In the genomic region with DNA sequence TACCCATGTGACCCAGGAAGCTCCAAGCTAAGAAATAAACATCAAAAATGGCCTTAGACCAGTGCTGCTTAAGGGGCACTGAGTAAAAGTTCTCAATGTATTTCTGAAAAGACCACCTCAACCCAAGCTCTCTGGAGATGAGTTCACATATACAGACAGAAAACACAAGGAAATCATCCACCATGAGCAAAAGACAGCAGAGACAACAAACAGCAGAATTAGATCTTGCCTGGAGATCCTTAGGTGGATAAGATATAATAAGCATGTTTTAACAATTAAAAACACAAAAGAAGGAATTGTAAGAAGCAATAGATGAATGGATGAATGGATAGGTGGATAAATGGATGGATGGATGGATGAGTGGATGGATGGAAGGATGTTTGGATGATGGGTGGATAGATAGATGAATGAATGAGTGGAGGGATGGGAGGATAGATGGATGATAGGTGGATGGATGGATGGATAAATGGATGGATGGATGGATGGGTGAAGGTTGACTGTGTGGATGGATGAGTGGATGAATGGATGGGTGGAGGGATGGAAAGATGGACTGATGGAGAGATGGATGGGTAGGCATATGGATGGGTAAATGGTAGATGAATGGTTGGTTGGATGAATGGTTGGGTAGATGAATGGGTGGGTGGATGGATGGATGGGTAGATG, we compare ENCODE assay signal across 3 cellular contexts.
TF ChIP-seq lines count a peak whose summit lies in the region.

No MANE protein-coding gene starts in this region.

TF ChIP-seq in HEK293, 187 proteins besides CTCF, POLR2A, EP300 and RAD21 (continues in another document):
- no peak for TF ChIP-seq ZNF132 (tag by site-specific recombination; IDR thresholded peaks at IDR 0.05; ENCODE audit: borderline replicate concordance)
- TF ChIP-seq, protein P1, sequence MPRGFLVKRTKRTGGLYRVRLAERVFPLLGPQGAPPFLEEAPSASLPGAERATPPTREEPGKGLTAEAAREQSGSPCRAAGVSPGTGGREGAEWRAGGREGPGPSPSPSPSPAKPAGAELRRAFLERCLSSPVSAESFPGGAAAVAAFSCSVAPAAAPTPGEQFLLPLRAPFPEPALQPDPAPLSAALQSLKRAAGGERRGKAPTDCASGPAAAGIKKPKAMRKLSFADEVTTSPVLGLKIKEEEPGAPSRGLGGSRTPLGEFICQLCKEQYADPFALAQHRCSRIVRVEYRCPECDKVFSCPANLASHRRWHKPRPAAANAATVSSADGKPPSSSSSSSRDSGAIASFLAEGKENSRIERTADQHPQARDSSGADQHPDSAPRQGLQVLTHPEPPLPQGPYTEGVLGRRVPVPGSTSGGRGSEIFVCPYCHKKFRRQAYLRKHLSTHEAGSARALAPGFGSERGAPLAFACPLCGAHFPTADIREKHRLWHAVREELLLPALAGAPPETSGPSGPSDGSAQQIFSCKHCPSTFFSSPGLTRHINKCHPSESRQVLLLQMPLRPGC (tag by site-specific recombination; IDR thresholded peaks at IDR 0.05), result no peak
- TF ChIP-seq, protein P2, sequence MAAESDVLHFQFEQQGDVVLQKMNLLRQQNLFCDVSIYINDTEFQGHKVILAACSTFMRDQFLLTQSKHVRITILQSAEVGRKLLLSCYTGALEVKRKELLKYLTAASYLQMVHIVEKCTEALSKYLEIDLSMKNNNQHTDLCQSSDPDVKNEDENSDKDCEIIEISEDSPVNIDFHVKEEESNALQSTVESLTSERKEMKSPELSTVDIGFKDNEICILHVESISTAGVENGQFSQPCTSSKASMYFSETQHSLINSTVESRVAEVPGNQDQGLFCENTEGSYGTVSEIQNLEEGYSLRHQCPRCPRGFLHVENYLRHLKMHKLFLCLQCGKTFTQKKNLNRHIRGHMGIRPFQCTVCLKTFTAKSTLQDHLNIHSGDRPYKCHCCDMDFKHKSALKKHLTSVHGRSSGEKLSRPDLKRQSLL (tag by site-specific recombination; IDR thresholded peaks at IDR 0.05), result no peak
- TF ChIP-seq SETDB1 (IDR thresholded peaks at IDR 0.05; ENCODE audit: insufficient read length, low read length), result peak; percentile 37
- TF ChIP-seq ZBTB7A (tag by site-specific recombination; IDR thresholded peaks at IDR 0.05; ENCODE audit: low read depth), result no peak
- no peak for TF ChIP-seq SP3 (tag by site-specific recombination; IDR thresholded peaks at IDR 0.05)
- TF ChIP-seq ZNF169 (tag by site-specific recombination; IDR thresholded peaks at IDR 0.05), result no peak; the same call in 1 of the 2 replicates
- TF ChIP-seq ZNF302 (tag by site-specific recombination; IDR thresholded peaks at IDR 0.05; ENCODE audit: low read depth), result no peak
- TF ChIP-seq SP7 (tag by site-specific recombination; IDR thresholded peaks at IDR 0.05), result no peak
- TF ChIP-seq, protein P3, sequence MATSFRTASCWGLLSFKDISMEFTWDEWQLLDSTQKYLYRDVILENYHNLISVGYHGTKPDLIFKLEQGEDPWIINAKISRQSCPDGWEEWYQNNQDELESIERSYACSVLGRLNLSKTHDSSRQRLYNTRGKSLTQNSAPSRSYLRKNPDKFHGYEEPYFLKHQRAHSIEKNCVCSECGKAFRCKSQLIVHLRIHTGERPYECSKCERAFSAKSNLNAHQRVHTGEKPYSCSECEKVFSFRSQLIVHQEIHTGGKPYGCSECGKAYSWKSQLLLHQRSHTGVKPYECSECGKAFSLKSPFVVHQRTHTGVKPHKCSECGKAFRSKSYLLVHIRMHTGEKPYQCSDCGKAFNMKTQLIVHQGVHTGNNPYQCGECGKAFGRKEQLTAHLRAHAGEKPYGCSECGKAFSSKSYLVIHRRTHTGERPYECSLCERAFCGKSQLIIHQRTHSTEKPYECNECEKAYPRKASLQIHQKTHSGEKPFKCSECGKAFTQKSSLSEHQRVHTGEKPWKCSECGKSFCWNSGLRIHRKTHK (tag by site-specific recombination; IDR thresholded peaks at IDR 0.05), result no peak
- no peak for TF ChIP-seq ZNF571 (tag by site-specific recombination; IDR thresholded peaks at IDR 0.05)
- no peak for TF ChIP-seq ZNF785 (tag by site-specific recombination; IDR thresholded peaks at IDR 0.05)
- TF ChIP-seq, protein P4, sequence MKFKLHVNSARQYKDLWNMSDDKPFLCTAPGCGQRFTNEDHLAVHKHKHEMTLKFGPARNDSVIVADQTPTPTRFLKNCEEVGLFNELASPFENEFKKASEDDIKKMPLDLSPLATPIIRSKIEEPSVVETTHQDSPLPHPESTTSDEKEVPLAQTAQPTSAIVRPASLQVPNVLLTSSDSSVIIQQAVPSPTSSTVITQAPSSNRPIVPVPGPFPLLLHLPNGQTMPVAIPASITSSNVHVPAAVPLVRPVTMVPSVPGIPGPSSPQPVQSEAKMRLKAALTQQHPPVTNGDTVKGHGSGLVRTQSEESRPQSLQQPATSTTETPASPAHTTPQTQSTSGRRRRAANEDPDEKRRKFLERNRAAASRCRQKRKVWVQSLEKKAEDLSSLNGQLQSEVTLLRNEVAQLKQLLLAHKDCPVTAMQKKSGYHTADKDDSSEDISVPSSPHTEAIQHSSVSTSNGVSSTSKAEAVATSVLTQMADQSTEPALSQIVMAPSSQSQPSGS (tag by site-specific recombination; IDR thresholded peaks at IDR 0.05; ENCODE audit: low read depth), result no peak
- no peak for TF ChIP-seq ZNF623 (tag by site-specific recombination; IDR thresholded peaks at IDR 0.05)

TF ChIP-seq in K562, 482 proteins besides CTCF, POLR2A, EP300 and RAD21:
- TF ChIP-seq BHLHE40 (IDR thresholded peaks at IDR 0.05; ENCODE audit: low read length), result no peak
- TF ChIP-seq CHD2 (IDR thresholded peaks at IDR 0.05; ENCODE audit: low read depth, low read length), result no peak
- TF ChIP-seq, protein P5, sequence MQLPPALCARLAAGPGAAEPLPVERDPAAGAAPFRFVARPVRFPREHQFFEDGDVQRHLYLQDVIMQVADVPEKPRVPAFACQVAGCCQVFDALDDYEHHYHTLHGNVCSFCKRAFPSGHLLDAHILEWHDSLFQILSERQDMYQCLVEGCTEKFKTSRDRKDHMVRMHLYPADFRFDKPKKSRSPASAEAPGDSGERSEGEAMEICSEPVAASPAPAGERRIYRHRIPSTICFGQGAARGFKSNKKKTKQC (CRISPR knock-in tag; IDR thresholded peaks at IDR 0.05), result no peak
- TF ChIP-seq HIVEP1 (CRISPR knock-in tag; IDR thresholded peaks at IDR 0.05), result no peak
- TF ChIP-seq CREM (IDR thresholded peaks at IDR 0.05; ENCODE audit: low read depth), result no peak
- peak; percentile 74 for TF ChIP-seq EHMT2 (IDR thresholded peaks at IDR 0.05)
- TF ChIP-seq CBX3 (IDR thresholded peaks at IDR 0.05; ENCODE audit: borderline replicate concordance in 1 of 2, low read length in 2 of 2), result 0 out of 3 replicates have a peak, but pooled peaks of 1 of the 2 experiments have one; percentile 31
- TF ChIP-seq, protein P6, sequence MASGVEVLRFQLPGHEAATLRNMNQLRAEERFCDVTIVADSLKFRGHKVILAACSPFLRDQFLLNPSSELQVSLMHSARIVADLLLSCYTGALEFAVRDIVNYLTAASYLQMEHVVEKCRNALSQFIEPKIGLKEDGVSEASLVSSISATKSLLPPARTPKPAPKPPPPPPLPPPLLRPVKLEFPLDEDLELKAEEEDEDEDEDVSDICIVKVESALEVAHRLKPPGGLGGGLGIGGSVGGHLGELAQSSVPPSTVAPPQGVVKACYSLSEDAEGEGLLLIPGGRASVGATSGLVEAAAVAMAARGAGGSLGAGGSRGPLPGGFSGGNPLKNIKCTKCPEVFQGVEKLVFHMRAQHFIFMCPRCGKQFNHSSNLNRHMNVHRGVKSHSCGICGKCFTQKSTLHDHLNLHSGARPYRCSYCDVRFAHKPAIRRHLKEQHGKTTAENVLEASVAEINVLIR (CRISPR knock-in tag; IDR thresholded peaks at IDR 0.05), result no peak
- peak; percentile 72; the same call in 1 of the 2 replicates for TF ChIP-seq TRIM28 (IDR thresholded peaks at IDR 0.05)
- TF ChIP-seq CBFA2T2 (conservative IDR thresholded peaks at IDR 0.05), result no peak
- peak; percentile 99 for TF ChIP-seq ZNF41 (CRISPR knock-in tag; conservative IDR thresholded peaks at IDR 0.05)
- TF ChIP-seq GATA2 (CRISPR knock-in tag; IDR thresholded peaks at IDR 0.05), result no peak

TF ChIP-seq in GM12891, 5 proteins besides CTCF, POLR2A, EP300 and RAD21:
- TF ChIP-seq POLR2AphosphoS5 (IDR thresholded peaks at IDR 0.05; ENCODE audit: low read depth, low read length) (no peak), SPI1 (IDR thresholded peaks at IDR 0.05; ENCODE audit: low read depth, low read length) (no peak), POU2F2 (IDR thresholded peaks at IDR 0.05; ENCODE audit: low read depth, low read length) (no peak), TAF1 (IDR thresholded peaks at IDR 0.05; ENCODE audit: low read depth, low read length) (no peak), PAX5 (IDR thresholded peaks at IDR 0.05; ENCODE audit: insufficient read depth, low read length, severe bottlenecking) (no peak)
